14 cellular contexts compared by ENCODE assay signal in genomic region chr11:11349870-11350325, GRCh38.
A peak's percentile ranks its signal among the peaks of the same experiment; 100 is the strongest.
DNase-seq lines count a peak whose midpoint lies in the region; ATAC-seq, FAIRE-seq and TF ChIP-seq lines count a peak whose summit lies in the region.
"Had no signal": no experiment of that assay in that cellular context is flagged by ENCODE, and none has a peak within 500 bp of the region (broad histone marks: within the 10 kb centered on the region; RNA-seq: fewer than 3 reads in every experiment).

No MANE protein-coding gene starts in this region.

- H3K36me3 Mint-ChIP-seq in nephron progenitor cell (ENCODE audit: low read depth) = no peaks in the 10 kb centered on the region
- H3K36me3 Mint-ChIP-seq: CD4-positive, CD25-positive, alpha-beta regulatory T cell had no signal

- ATAC-seq in HG02884 (IDR thresholded peaks at IDR 0.05; ENCODE audit: unreplicated experiment) = no peak

- FAIRE-seq in RCC 7860 (lab: Jason Lieb, UNC) = no peak

- H3K9me3 Mint-ChIP-seq in nephron progenitor cell = no peaks in the 10 kb centered on the region
- H3K9me3 Mint-ChIP-seq: CD4-positive, CD25-positive, alpha-beta regulatory T cell had no signal

- TF ChIP-seq CTCF in AG09319 (IDR thresholded peaks at IDR 0.05; ENCODE audit: low read depth, low read length) (no peak), fibroblast of pulmonary artery (IDR thresholded peaks at IDR 0.05; ENCODE audit: low read length, missing control alignments) (no peak), nephron progenitor cell (IDR thresholded peaks at IDR 0.05) (no peak)

- H3K4me3 Mint-ChIP-seq in nephron progenitor cell = no peak overlapping the region
- H3K4me3 Mint-ChIP-seq: CD4-positive, CD25-positive, alpha-beta regulatory T cell had no signal

- H3K27me3 Mint-ChIP-seq in nephron progenitor cell (ENCODE audit: low read depth, poor library complexity) = peaks cover 13% of the 10 kb centered on the region

- DNase-seq in AG09319 (ENCODE audit: extremely low read depth, low read depth) (peak; percentile 16), RCC 7860 (ENCODE audit: low spot score) (peak; percentile 26), fibroblast of pulmonary artery (ENCODE audit: low read depth) (peak; percentile 81), nephron progenitor cell (no peak), CD1c-positive myeloid dendritic cell (ENCODE audit: extremely low spot score) (no peak), NCI-H2081 treated with DMSO at 0.1 percent for 48 hours (lab: John Stamatoyannopoulos, UW) (no peak)
- no peak for DNase-seq in activated CD4-positive, CD25-positive, alpha-beta regulatory T cell treated with anti-CD3 and anti-CD28 coated beads, Interleukin-2, amount 50 U/mL, for 72 hours
- DNase-seq: activated CD4-positive, alpha-beta T cell treated with anti-CD3 and anti-CD28 coated beads, Interleukin-2, amount 50 U/mL, for 4 hours; CD4-positive, CD25-positive, alpha-beta regulatory T cell; head of caudate nucleus; NCI-H187 treated with DMSO at 0.1 percent for 48 hours; occipital lobe; Peyer's patch had no signal

- peak overlapping the region; percentile 31 for H3K27ac Mint-ChIP-seq in nephron progenitor cell

- no peak overlapping the region for H3K4me3 ChIP-seq in fibroblast of pulmonary artery (replicated peaks; ENCODE audit: low read depth, low read length)
- H3K4me3 ChIP-seq: Peyer's patch had no signal

- peaks cover 27% of the 10 kb centered on the region for H3K4me1 Mint-ChIP-seq in nephron progenitor cell
- H3K4me1 Mint-ChIP-seq: CD4-positive, CD25-positive, alpha-beta regulatory T cell had no signal

Comparison
In these comparisons a context has a peak if more than half of its experiments do, and no peak if none do; other contexts are left out.
1. DNase-seq: peak in AG09319 (single experiment), RCC 7860 (single experiment) and fibroblast of pulmonary artery (single experiment); none in nephron progenitor cell (single experiment), activated CD4-positive, CD25-positive, alpha-beta regulatory T cell treated with anti-CD3 and anti-CD28 coated beads, Interleukin-2, amount 50 U/mL, for 72 hours (single experiment), CD1c-positive myeloid dendritic cell (single experiment) and NCI-H2081 treated with DMSO at 0.1 percent for 48 hours (single experiment).